Comparison of ENCODE assay signal across 11 cellular contexts in the genomic region with DNA sequence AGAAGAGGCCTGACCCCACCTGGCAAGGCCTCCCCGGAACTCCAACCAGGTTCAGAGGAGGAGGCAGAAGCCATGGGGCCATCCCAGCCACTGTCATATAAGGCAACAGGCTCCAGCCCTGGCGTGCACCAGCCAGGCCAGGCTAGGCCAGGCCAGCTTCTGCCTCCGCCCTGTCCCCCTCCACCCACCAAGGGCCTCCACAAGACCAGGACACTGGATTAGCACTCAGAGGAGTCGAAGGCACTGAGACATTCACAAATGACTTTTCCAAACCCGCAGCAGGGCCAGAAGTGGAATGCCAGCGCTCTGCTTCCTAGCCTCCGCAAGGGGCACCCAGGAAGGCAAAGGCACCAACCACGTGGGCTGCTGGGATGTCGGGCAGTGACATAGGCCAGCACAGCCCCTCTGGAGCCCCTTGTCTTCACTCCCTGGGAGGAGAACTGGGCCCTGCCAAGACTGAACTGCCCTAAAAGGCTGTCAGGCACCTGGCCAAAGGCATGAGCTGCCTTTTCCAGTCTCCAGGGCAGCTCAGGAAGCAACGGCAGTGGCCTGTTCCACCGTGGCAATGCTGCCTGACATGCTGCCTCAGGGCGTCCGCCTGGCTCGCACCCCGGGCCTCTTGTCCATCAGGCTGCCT. TPM values are rescaled to one million over a fixed set of nuclear protein-coding genes. Genes with fewer than 3 reads are reported as not detected.
DNase-seq lines count a peak whose midpoint lies in the region; ATAC-seq and TF ChIP-seq lines count a peak whose summit lies in the region.
"Had no signal": no experiment of that assay in that cellular context is flagged by ENCODE, and none has a peak within 500 bp of the region (broad histone marks: within the 10 kb centered on the region; RNA-seq: fewer than 3 reads in every experiment).

No MANE protein-coding gene starts in this region.

- H3K27ac Mint-ChIP-seq in activated naive CD8-positive, alpha-beta T cell treated with anti-CD3 and anti-CD28 coated beads for 36 hours: no peak overlapping the region
- H3K27ac Mint-ChIP-seq: activated naive CD8-positive, alpha-beta T cell had no signal

- no peaks in the 10 kb centered on the region for H3K9me3 ChIP-seq in muscle layer of duodenum (ENCODE audit: control insufficient read depth in 1 of 2, low read length in 2 of 2)
- no peaks in the 10 kb centered on the region for H3K9me3 ChIP-seq in uterus
- H3K9me3 ChIP-seq: A549 had no signal

- H3K9me3 Mint-ChIP-seq in activated naive CD8-positive, alpha-beta T cell treated with anti-CD3 and anti-CD28 coated beads for 36 hours: no peaks in the 10 kb centered on the region

- peaks cover 6% of the 10 kb centered on the region for H3K4me1 Mint-ChIP-seq in activated naive CD8-positive, alpha-beta T cell treated with anti-CD3 and anti-CD28 coated beads for 36 hours

- H3K27ac ChIP-seq in muscle layer of duodenum (ENCODE audit: low read length) (peak overlapping the region; percentile 84), uterus (peak overlapping the region; percentile 94 to 95)
- H3K27ac ChIP-seq: A549 had no signal

- no peak for TF ChIP-seq CTCF in fibroblast of the aortic adventitia (IDR thresholded peaks at IDR 0.05; ENCODE audit: insufficient read depth, low read length)
- peak in 3 of 4 experiments; percentile 14 to 40 (median 18) for TF ChIP-seq CTCF in uterus (IDR thresholded peaks at IDR 0.05)

- ATAC-seq in HG03520 (IDR thresholded peaks at IDR 0.05; ENCODE audit: unreplicated experiment): no peak

- intact Hi-C loops in uterus (cut with DNase I; ENCODE audit: low total_unique reads): no loop called here

- no peaks in the 10 kb centered on the region for H3K27me3 ChIP-seq in muscle layer of duodenum (ENCODE audit: low read depth, low read length)
- H3K27me3 ChIP-seq in uterus: no peaks in the 10 kb centered on the region

- H3K36me3 Mint-ChIP-seq in activated naive CD8-positive, alpha-beta T cell treated with anti-CD3 and anti-CD28 coated beads for 36 hours: no peaks in the 10 kb centered on the region
- H3K36me3 Mint-ChIP-seq: activated naive CD8-positive, alpha-beta T cell had no signal

- no peaks in the 10 kb centered on the region for H3K27me3 Mint-ChIP-seq in activated naive CD8-positive, alpha-beta T cell treated with anti-CD3 and anti-CD28 coated beads for 36 hours
- H3K27me3 Mint-ChIP-seq: activated naive CD8-positive, alpha-beta T cell had no signal

- H3K4me1 ChIP-seq in muscle layer of duodenum (ENCODE audit: control insufficient read depth in 1 of 2, insufficient read depth in 2 of 2, low read length in 2 of 2) (peaks cover 6 to 36% of the 10 kb centered on the region in 2 donors), uterus (peaks cover 0 to 8% of the 10 kb centered on the region in 2 donors)
- H3K4me1 ChIP-seq: A549 had no signal

- no peaks in the 10 kb centered on the region for H3K36me3 ChIP-seq in muscle layer of duodenum (ENCODE audit: control insufficient read depth in 1 of 2, insufficient read depth in 2 of 2, low read length in 2 of 2)
- no peaks in the 10 kb centered on the region for H3K36me3 ChIP-seq in uterus

- no peak overlapping the region for H3K4me3 Mint-ChIP-seq in activated naive CD8-positive, alpha-beta T cell treated with anti-CD3 and anti-CD28 coated beads for 36 hours
- H3K4me3 Mint-ChIP-seq: activated naive CD8-positive, alpha-beta T cell had no signal

- peak in 1 of 2 donors; percentile 70 for TF ChIP-seq POLR2A in uterus (IDR thresholded peaks at IDR 0.05)

- peak; percentile 16 for DNase-seq in NCI-H82 (lab: John Stamatoyannopoulos, UW)
- no peak for DNase-seq in NCI-H82 treated with DMSO at 0.1 percent for 48 hours (lab: John Stamatoyannopoulos, UW; ENCODE audit: unreplicated experiment)
- peak; percentile 77 for DNase-seq in fibroblast of the aortic adventitia (ENCODE audit: low read depth)
- DNase-seq in uterus: peak; percentile 87 to 92
- no peak for DNase-seq in cortex of kidney (lab: John Stamatoyannopoulos, UW)
- no peak for DNase-seq in activated naive CD8-positive, alpha-beta T cell treated with anti-CD3 and anti-CD28 coated beads for 36 hours
- DNase-seq: NCI-H526 had no signal

- H3K4me3 ChIP-seq in fibroblast of the aortic adventitia (ENCODE audit: low read depth, low read length): no peak overlapping the region
- H3K4me3 ChIP-seq in muscle layer of duodenum (ENCODE audit: low read depth in 1 of 2, low read length in 2 of 2): peak overlapping the region in 1 of 2 donors; percentile 46
- H3K4me3 ChIP-seq in uterus: peak overlapping the region; percentile 0 to 1
- H3K4me3 ChIP-seq: A549 had no signal

RNA-seq across cellular contexts. Expression of a gene that starts 37.6 kb away (rescaled TPM):
- 15.4 and 20.4 TPM in 2 replicates for total RNA-seq in fibroblast of the aortic adventitia (ENCODE audit: low replicate concordance)
- total RNA-seq in uterus: 100 to 1,000 TPM in 1 of 4 donors, 10 to 100 TPM in 3; 31.8 to 117 (median 61.7) TPM
- 1 to 10 TPM; 5.9 to 8.3 TPM for total RNA-seq in activated naive CD8-positive, alpha-beta T cell treated with anti-CD3 and anti-CD28 coated beads for 36 hours

RNA-seq across cellular contexts. Expression of a gene that starts 49.7 kb away (rescaled TPM):
- total RNA-seq in fibroblast of the aortic adventitia (ENCODE audit: low replicate concordance): 4.0 and 6.1 TPM in 2 replicates
- total RNA-seq in uterus: 100 to 1,000 TPM in 1 of 4 donors, 10 to 100 TPM in 2, 1 to 10 TPM in 1; 4.7 to 162 (median 16.9) TPM
- 10 to 100 TPM; 22.7 to 25.2 TPM for total RNA-seq in activated naive CD8-positive, alpha-beta T cell treated with anti-CD3 and anti-CD28 coated beads for 36 hours

Comparison
In these comparisons a context has a peak if more than half of its experiments do, and no peak if none do; other contexts are left out.
1. DNase-seq: peak in NCI-H82 (single experiment), fibroblast of the aortic adventitia (single experiment) and uterus (2 of 2); none in NCI-H82 treated with DMSO at 0.1 percent for 48 hours (single experiment), cortex of kidney (single experiment) and activated naive CD8-positive, alpha-beta T cell treated with anti-CD3 and anti-CD28 coated beads for 36 hours (single experiment).